Comparison of ENCODE assay signal across 1 cellular context in the genomic region with DNA sequence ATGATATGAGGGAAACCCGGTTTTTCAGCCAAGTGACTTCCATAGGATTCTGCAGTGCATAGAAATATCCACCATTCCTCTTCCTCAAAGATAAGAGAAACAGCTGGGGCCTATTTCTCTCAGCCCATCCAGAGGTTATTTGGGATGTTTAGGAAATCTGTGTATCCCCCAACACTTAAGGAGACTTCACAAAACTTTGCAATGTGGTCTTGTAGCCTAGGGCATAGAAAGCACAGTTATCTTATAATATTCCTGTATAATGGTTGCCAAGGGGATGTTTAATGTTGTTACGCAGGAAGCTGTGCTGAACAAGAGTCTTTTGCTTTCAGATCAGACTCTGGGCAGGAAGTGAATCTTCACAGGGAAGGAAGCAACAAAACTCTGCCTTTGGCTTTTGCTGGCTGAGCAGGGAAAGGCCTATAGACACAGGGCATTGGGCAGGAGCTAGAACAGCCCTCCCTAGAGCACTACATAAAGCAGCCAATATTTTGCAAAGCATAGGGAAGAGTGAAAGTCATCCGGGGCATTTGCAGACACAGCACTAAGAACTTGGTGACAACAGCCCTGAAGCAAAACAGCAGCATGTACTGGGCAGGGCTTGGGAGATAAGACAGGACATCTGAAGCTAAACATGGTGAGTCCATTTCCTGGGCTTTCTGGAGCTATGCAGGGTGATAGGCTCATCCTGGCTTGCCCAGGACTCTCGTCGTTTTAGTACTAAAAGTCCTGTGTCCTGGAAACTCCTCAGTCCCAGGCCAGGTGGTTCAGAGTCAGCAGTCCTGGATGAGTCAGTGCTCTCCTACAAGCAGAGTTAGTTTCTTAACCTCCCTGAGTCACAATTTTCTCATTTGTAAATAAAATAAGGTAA.
TF ChIP-seq lines count a peak whose summit lies in the region.

No MANE protein-coding gene starts in this region.

TF ChIP-seq in GM23338, 12 proteins besides CTCF, POLR2A, EP300 and RAD21 (continued from another document):
- TF ChIP-seq, protein P1, sequence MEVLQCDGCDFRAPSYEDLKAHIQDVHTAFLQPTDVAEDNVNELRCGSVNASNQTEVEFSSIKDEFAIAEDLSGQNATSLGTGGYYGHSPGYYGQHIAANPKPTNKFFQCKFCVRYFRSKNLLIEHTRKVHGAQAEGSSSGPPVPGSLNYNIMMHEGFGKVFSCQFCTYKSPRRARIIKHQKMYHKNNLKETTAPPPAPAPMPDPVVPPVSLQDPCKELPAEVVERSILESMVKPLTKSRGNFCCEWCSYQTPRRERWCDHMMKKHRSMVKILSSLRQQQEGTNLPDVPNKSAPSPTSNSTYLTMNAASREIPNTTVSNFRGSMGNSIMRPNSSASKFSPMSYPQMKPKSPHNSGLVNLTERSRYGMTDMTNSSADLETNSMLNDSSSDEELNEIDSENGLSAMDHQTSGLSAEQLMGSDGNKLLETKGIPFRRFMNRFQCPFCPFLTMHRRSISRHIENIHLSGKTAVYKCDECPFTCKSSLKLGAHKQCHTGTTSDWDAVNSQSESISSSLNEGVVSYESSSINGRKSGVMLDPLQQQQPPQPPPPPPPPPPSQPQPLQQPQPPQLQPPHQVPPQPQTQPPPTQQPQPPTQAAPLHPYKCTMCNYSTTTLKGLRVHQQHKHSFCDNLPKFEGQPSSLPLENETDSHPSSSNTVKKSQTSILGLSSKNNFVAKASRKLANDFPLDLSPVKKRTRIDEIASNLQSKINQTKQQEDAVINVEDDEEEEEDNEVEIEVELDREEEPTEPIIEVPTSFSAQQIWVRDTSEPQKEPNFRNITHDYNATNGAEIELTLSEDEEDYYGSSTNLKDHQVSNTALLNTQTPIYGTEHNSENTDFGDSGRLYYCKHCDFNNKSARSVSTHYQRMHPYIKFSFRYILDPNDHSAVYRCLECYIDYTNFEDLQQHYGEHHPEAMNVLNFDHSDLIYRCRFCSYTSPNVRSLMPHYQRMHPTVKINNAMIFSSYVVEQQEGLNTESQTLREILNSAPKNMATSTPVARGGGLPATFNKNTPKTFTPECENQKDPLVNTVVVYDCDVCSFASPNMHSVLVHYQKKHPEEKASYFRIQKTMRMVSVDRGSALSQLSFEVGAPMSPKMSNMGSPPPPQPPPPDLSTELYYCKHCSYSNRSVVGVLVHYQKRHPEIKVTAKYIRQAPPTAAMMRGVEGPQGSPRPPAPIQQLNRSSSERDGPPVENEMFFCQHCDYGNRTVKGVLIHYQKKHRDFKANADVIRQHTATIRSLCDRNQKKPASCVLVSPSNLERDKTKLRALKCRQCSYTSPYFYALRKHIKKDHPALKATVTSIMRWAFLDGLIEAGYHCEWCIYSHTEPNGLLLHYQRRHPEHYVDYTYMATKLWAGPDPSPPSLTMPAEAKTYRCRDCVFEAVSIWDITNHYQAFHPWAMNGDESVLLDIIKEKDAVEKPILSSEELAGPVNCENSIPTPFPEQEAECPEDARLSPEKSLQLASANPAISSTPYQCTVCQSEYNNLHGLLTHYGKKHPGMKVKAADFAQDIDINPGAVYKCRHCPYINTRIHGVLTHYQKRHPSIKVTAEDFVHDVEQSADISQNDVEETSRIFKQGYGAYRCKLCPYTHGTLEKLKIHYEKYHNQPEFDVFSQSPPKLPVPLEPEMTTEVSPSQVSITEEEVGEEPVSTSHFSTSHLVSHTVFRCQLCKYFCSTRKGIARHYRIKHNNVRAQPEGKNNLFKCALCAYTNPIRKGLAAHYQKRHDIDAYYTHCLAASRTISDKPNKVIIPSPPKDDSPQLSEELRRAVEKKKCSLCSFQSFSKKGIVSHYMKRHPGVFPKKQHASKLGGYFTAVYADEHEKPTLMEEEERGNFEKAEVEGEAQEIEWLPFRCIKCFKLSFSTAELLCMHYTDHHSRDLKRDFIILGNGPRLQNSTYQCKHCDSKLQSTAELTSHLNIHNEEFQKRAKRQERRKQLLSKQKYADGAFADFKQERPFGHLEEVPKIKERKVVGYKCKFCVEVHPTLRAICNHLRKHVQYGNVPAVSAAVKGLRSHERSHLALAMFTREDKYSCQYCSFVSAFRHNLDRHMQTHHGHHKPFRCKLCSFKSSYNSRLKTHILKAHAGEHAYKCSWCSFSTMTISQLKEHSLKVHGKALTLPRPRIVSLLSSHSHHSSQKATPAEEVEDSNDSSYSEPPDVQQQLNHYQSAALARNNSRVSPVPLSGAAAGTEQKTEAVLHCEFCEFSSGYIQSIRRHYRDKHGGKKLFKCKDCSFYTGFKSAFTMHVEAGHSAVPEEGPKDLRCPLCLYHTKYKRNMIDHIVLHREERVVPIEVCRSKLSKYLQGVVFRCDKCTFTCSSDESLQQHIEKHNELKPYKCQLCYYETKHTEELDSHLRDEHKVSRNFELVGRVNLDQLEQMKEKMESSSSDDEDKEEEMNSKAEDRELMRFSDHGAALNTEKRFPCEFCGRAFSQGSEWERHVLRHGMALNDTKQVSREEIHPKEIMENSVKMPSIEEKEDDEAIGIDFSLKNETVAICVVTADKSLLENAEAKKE (CRISPR knock-in tag; IDR thresholded peaks at IDR 0.05), result no peak
- no peak for TF ChIP-seq ZNF114 (CRISPR knock-in tag; IDR thresholded peaks at IDR 0.05)
- TF ChIP-seq, protein P2, sequence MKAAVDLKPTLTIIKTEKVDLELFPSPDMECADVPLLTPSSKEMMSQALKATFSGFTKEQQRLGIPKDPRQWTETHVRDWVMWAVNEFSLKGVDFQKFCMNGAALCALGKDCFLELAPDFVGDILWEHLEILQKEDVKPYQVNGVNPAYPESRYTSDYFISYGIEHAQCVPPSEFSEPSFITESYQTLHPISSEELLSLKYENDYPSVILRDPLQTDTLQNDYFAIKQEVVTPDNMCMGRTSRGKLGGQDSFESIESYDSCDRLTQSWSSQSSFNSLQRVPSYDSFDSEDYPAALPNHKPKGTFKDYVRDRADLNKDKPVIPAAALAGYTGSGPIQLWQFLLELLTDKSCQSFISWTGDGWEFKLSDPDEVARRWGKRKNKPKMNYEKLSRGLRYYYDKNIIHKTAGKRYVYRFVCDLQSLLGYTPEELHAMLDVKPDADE (IDR thresholded peaks at IDR 0.05), result no peak
- no peak for TF ChIP-seq STAT1 (IDR thresholded peaks at IDR 0.05; ENCODE audit: unreplicated experiment)
- TF ChIP-seq ZNF331 (CRISPR knock-in tag; IDR thresholded peaks at IDR 0.05; ENCODE audit: low read depth), result no peak
